31 cellular contexts compared by ENCODE assay signal in genomic region chr13:75699062-75699461, GRCh38.
"Had no signal": no experiment of that assay in that cellular context is flagged by ENCODE, and none has a peak within 500 bp of the region (broad histone marks: within the 10 kb centered on the region; RNA-seq: fewer than 3 reads in every experiment).

No MANE protein-coding gene starts in this region.

- H3K4me1 Mint-ChIP-seq: activated naive CD4-positive, alpha-beta T cell treated with anti-CD3 and anti-CD28 coated beads, Interleukin-2, amount 50 U/mL, for 24 hours; activated naive CD8-positive, alpha-beta T cell treated with anti-CD3 and anti-CD28 coated beads, Interleukin-2, amount 50 U/mL, for 24 hours had no signal

- FAIRE-seq: colon had no signal

- H3K9me3 Mint-ChIP-seq: activated CD4-positive, alpha-beta memory T cell treated with anti-CD3 and anti-CD28 coated beads, Interleukin-2, amount 10 ng/mL, durations not matched to agents 7 days and 5 days; activated naive CD4-positive, alpha-beta T cell treated with anti-CD3 and anti-CD28 coated beads, Interleukin-2, amount 50 U/mL, for 24 hours had no signal

- H3K27ac ChIP-seq: adrenal gland, body of pancreas, gastrocnemius medialis, heart left ventricle, VCaP had no signal

- H3K27me3 Mint-ChIP-seq: activated CD4-positive, alpha-beta memory T cell treated with anti-CD3 and anti-CD28 coated beads, Interleukin-2, amount 10 ng/mL, durations not matched to agents 7 days and 5 days; activated CD4-positive, alpha-beta T cell treated with anti-CD3 and anti-CD28 coated beads, Interleukin-2, amount 10 ng/mL, durations not matched to agents 7 days and 5 days; activated naive CD4-positive, alpha-beta T cell treated with anti-CD3 and anti-CD28 coated beads, Interleukin-2, amount 50 U/mL, for 24 hours; activated naive CD8-positive, alpha-beta T cell treated with anti-CD3 and anti-CD28 coated beads for 36 hours; activated naive CD8-positive, alpha-beta T cell treated with anti-CD3 and anti-CD28 coated beads, Interleukin-2, amount 50 U/mL, for 24 hours had no signal

- ATAC-seq: activated naive CD8-positive, alpha-beta T cell treated with anti-CD3 and anti-CD28 coated beads, Interleukin-2, amount 50 U/mL, for 24 hours; body of pancreas; esophagus mucosa; gastrocnemius medialis; heart left ventricle; WTC11 had no signal

- H3K4me3 Mint-ChIP-seq: activated CD4-positive, alpha-beta memory T cell treated with anti-CD3 and anti-CD28 coated beads, Interleukin-2, amount 10 ng/mL, durations not matched to agents 7 days and 5 days; activated CD4-positive, alpha-beta T cell treated with anti-CD3 and anti-CD28 coated beads, Interleukin-2, amount 10 ng/mL, durations not matched to agents 7 days and 5 days; activated naive CD4-positive, alpha-beta T cell treated with anti-CD3 and anti-CD28 coated beads for 36 hours; activated naive CD4-positive, alpha-beta T cell treated with anti-CD3 and anti-CD28 coated beads, Interleukin-2, amount 50 U/mL, for 24 hours; activated naive CD8-positive, alpha-beta T cell treated with anti-CD3 and anti-CD28 coated beads for 36 hours; activated naive CD8-positive, alpha-beta T cell treated with anti-CD3 and anti-CD28 coated beads, Interleukin-2, amount 50 U/mL, for 24 hours; activated T-helper 1 cell treated with anti-CD3 and anti-CD28 coated beads, Interleukin-12 subunit alpha, Interleukin-12 subunit beta, Interleukin-2, Interleukin-4 antibody, amounts not matched to agents 30 ng/mL and 10 ng/mL and 1 ng/mL, durations not matched to agents 14 hours and 24 hours and 36 hours; WTC11 had no signal

- H3K4me3 ChIP-seq: adrenal gland, body of pancreas, gastrocnemius medialis, heart left ventricle had no signal

- H3K27ac Mint-ChIP-seq: activated CD4-positive, alpha-beta memory T cell treated with anti-CD3 and anti-CD28 coated beads, Interleukin-2, amount 10 ng/mL, durations not matched to agents 7 days and 5 days; activated CD4-positive, alpha-beta T cell treated with anti-CD3 and anti-CD28 coated beads, Interleukin-2, amount 10 ng/mL, durations not matched to agents 7 days and 5 days; activated naive CD4-positive, alpha-beta T cell treated with anti-CD3 and anti-CD28 coated beads for 36 hours; activated naive CD4-positive, alpha-beta T cell treated with anti-CD3 and anti-CD28 coated beads, Interleukin-2, amount 50 U/mL, for 24 hours; activated naive CD8-positive, alpha-beta T cell treated with anti-CD3 and anti-CD28 coated beads for 36 hours; activated naive CD8-positive, alpha-beta T cell treated with anti-CD3 and anti-CD28 coated beads, Interleukin-2, amount 50 U/mL, for 24 hours; activated T-helper 1 cell treated with anti-CD3 and anti-CD28 coated beads, Interleukin-12 subunit alpha, Interleukin-12 subunit beta, Interleukin-2, Interleukin-4 antibody, amounts not matched to agents 30 ng/mL and 10 ng/mL and 1 ng/mL, durations not matched to agents 14 hours and 24 hours and 36 hours; activated T-helper 2 cell treated with anti-CD3 and anti-CD28 coated beads, Interferon-gamma antibody, Interleukin-2, Interleukin-4, amounts not matched to agents 10 μg/mL and 5 μg/mL and 100 μg/mL, durations not matched to agents 14 hours and 24 hours and 36 hours had no signal

- H3K4me1 ChIP-seq: adrenal gland had no signal

- H3K9me3 ChIP-seq: adrenal gland, body of pancreas, gastrocnemius medialis had no signal

- H3K27me3 ChIP-seq: adrenal gland, body of pancreas, gastrocnemius medialis, heart left ventricle had no signal

- DNase-seq: activated CD4-positive, alpha-beta memory T cell treated with anti-CD3 and anti-CD28 coated beads, Interleukin-2, amount 10 ng/mL, durations not matched to agents 7 days and 5 days; activated CD4-positive, alpha-beta T cell treated with anti-CD3 and anti-CD28 coated beads for 1 hour; activated CD4-positive, alpha-beta T cell treated with anti-CD3 and anti-CD28 coated beads for 4 hours; activated CD4-positive, alpha-beta T cell treated with anti-CD3 and anti-CD28 coated beads, Interleukin-2, amount 10 ng/mL, durations not matched to agents 7 days and 5 days; activated CD4-positive, alpha-beta T cell treated with anti-CD3 and anti-CD28 coated beads, Interleukin-2, amount 50 U/mL, for 4 hours; activated effector memory CD4-positive, alpha-beta T cell treated with anti-CD3 and anti-CD28 coated beads, Interleukin-2, amount 50 U/mL, for 16 hours; activated naive CD4-positive, alpha-beta T cell treated with anti-CD3 and anti-CD28 coated beads for 36 hours; activated naive CD8-positive, alpha-beta T cell treated with anti-CD3 and anti-CD28 coated beads for 36 hours; activated naive CD8-positive, alpha-beta T cell treated with anti-CD3 and anti-CD28 coated beads, Interleukin-2, amount 50 U/mL, for 24 hours; activated T-cell treated with anti-CD3 and anti-CD28 coated beads, Interleukin-2, amount 50 U/mL, for 48 hours; adrenal gland; amygdala; aorta; body of pancreas; caudate nucleus; cortex of kidney; dermis blood vessel endothelial cell; effector CD8-positive, alpha-beta T cell; foreskin fibroblast; gastrocnemius medialis; glutamatergic neuron; heart left ventricle; hippocampal formation; T-helper 2 cell had no signal

- H3K36me3 ChIP-seq: adrenal gland, gastrocnemius medialis, heart left ventricle had no signal
